30 cellular contexts compared by ENCODE assay signal in genomic region chr1:7738044-7738443, GRCh38.
"Had no signal": no experiment of that assay in that cellular context is flagged by ENCODE, and none has a peak within 500 bp of the region (broad histone marks: within the 10 kb centered on the region; RNA-seq: fewer than 3 reads in every experiment).

No MANE protein-coding gene starts in this region.

- H3K27me3 ChIP-seq: ovary, right lobe of liver, sigmoid colon, stomach, thyroid gland, tibial nerve, upper lobe of left lung, uterus had no signal

- DNase-seq: naive thymus-derived CD8-positive, alpha-beta T cell; nephron progenitor cell; nucleus accumbens; ovary; posterior cingulate gyrus; psoas muscle; right cardiac atrium; right lobe of liver; sigmoid colon; small intestine; stimulated activated CD4-positive, alpha-beta T cell treated with anti-CD3 and anti-CD28 coated beads, Interleukin-15, amount 100 ng/mL, for 24 hours; stimulated activated CD4-positive, alpha-beta T cell treated with anti-CD3 and anti-CD28 coated beads, Interleukin-2, amount 100 ng/mL, for 24 hours; stimulated activated CD4-positive, alpha-beta T cell treated with anti-CD3 and anti-CD28 coated beads, Interleukin-2, amount 100 ng/mL, for 48 hours; stimulated activated CD4-positive, alpha-beta T cell treated with anti-CD3 and anti-CD28 coated beads, Interleukin-4, amount 100 ng/mL, for 24 hours; stimulated activated naive B cell treated with anti-CD40 and anti-IgM and Interleukin-4, amounts not matched to agents 10 μg/mL and 1 μg/mL and 100 μg/mL, for 72 hours; stimulated activated naive CD4-positive, alpha-beta T cell treated with Interleukin-2 at 50 U/mL for 16 hours; stomach; thyroid gland; trophoblast cell; upper lobe of left lung; uterus had no signal

- H3K4me1 Mint-ChIP-seq: naive thymus-derived CD8-positive, alpha-beta T cell; nephron progenitor cell; stimulated activated effector memory CD8-positive, alpha-beta T cell treated with anti-CD3 and anti-CD28 coated beads, Interleukin-12 subunit alpha, Interleukin-12 subunit beta, amount 100 ng/mL, for 72 hours had no signal

- ATAC-seq: naive thymus-derived CD8-positive, alpha-beta T cell; natural killer cell treated with Interleukin-12 subunit alpha and Interleukin-12 subunit beta and Interleukin-15 and Interleukin-18, amount 100 ng/mL, for 72 hours; psoas muscle; right cardiac atrium; right lobe of liver; stimulated activated effector memory CD8-positive, alpha-beta T cell treated with anti-CD3 and anti-CD28 coated beads, Interleukin-12 subunit alpha, Interleukin-12 subunit beta, amount 100 ng/mL, for 72 hours; stimulated activated naive B cell treated with anti-CD40 and anti-IgM and Interleukin-4, amounts not matched to agents 10 μg/mL and 1 μg/mL and 100 μg/mL, for 72 hours had no signal

- H3K27ac Mint-ChIP-seq: naive thymus-derived CD8-positive, alpha-beta T cell; natural killer cell treated with Interleukin-12 subunit alpha and Interleukin-12 subunit beta and Interleukin-15 and Interleukin-18, amount 100 ng/mL, for 72 hours; nephron progenitor cell; progenitor cell of endocrine pancreas; stimulated activated effector memory CD8-positive, alpha-beta T cell treated with anti-CD3 and anti-CD28 coated beads, Interleukin-12 subunit alpha, Interleukin-12 subunit beta, amount 100 ng/mL, for 72 hours; stimulated activated naive B cell treated with anti-CD40 and anti-IgM and Interleukin-4, amounts not matched to agents 10 μg/mL and 1 μg/mL and 100 μg/mL, for 72 hours; stimulated activated naive CD8-positive, alpha-beta T cell treated with anti-CD3 and anti-CD28 coated beads, Interleukin-15, Interleukin-2, amounts not matched to agents 100 ng/mL and 50 ng/mL, for 24 hours had no signal

- H3K4me3 ChIP-seq: ovary, psoas muscle, right lobe of liver, sigmoid colon, stomach, thoracic aorta, thyroid gland, tibial nerve, upper lobe of left lung, uterus had no signal

- H3K36me3 ChIP-seq: neutrophil, ovary, right lobe of liver, thoracic aorta, thyroid gland, uterus had no signal

- H3K9me3 Mint-ChIP-seq: natural killer cell treated with Interleukin-12 subunit alpha and Interleukin-12 subunit beta and Interleukin-15 and Interleukin-18, amount 100 ng/mL, for 72 hours; nephron progenitor cell; stimulated activated effector memory CD8-positive, alpha-beta T cell treated with anti-CD3 and anti-CD28 coated beads, Interleukin-12 subunit alpha, Interleukin-12 subunit beta, amount 100 ng/mL, for 72 hours had no signal

- H3K27ac ChIP-seq: neutrophil, ovary, parathyroid adenoma, psoas muscle, right lobe of liver, sigmoid colon, stomach, thoracic aorta, thyroid gland, tibial nerve, upper lobe of left lung, uterus had no signal

- H3K27me3 Mint-ChIP-seq: progenitor cell of endocrine pancreas; stimulated activated naive B cell treated with anti-CD40 and anti-IgM and Interleukin-4, amounts not matched to agents 10 μg/mL and 1 μg/mL and 100 μg/mL, for 72 hours; stimulated activated naive CD8-positive, alpha-beta T cell treated with anti-CD3 and anti-CD28 coated beads, Interleukin-15, Interleukin-2, amounts not matched to agents 100 ng/mL and 50 ng/mL, for 24 hours had no signal

- H3K36me3 Mint-ChIP-seq: natural killer cell treated with Interleukin-12 subunit alpha and Interleukin-12 subunit beta and Interleukin-15 and Interleukin-18, amount 100 ng/mL, for 72 hours had no signal

- H3K9me3 ChIP-seq: neutrophil, ovary, psoas muscle, right lobe of liver, sigmoid colon, stomach, thoracic aorta, thyroid gland, tibial nerve, upper lobe of left lung, uterus had no signal

- H3K4me1 ChIP-seq: parathyroid adenoma, psoas muscle, right lobe of liver, sigmoid colon, stomach, thyroid gland, tibial nerve, upper lobe of left lung, uterus had no signal

- H3K4me3 Mint-ChIP-seq: naive thymus-derived CD8-positive, alpha-beta T cell; natural killer cell treated with Interleukin-12 subunit alpha and Interleukin-12 subunit beta and Interleukin-15 and Interleukin-18, amount 100 ng/mL, for 72 hours; nephron progenitor cell; neural crest cell; stimulated activated effector memory CD8-positive, alpha-beta T cell treated with anti-CD3 and anti-CD28 coated beads, Interleukin-12 subunit alpha, Interleukin-12 subunit beta, amount 100 ng/mL, for 72 hours; stimulated activated naive B cell treated with anti-CD40 and anti-IgM and Interleukin-4, amounts not matched to agents 10 μg/mL and 1 μg/mL and 100 μg/mL, for 72 hours; stimulated activated naive CD8-positive, alpha-beta T cell treated with anti-CD3 and anti-CD28 coated beads, Interleukin-15, Interleukin-2, amounts not matched to agents 100 ng/mL and 50 ng/mL, for 24 hours had no signal
